In the genomic region with DNA sequence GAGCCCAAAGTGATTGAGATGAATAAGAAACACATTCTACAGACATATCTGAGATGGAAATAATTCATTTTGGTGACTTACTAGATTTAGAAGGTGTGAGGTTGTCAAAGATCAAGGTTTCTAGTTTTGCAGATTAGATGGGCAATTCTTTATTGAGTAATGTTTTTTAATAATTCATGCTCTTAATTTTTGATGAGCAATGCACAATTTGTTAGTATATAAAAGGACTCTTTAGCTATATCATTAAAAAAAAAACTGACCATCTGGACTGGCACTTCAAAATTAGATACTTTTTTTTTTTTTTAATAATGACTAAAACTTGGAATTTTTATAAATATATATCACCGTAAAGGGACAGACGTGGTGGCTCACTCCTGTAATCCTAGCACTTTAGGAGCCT, we compare ENCODE assay signal across 28 cellular contexts.
"Had no signal": no experiment of that assay in that cellular context is flagged by ENCODE, and none has a peak within 500 bp of the region (broad histone marks: within the 10 kb centered on the region; RNA-seq: fewer than 3 reads in every experiment).

No MANE protein-coding gene starts in this region.

- H3K36me3 ChIP-seq: neural progenitor cell, ovary, spleen, suprapubic skin, tibial artery, transverse colon, upper lobe of right lung, uterus had no signal

- H3K4me3 ChIP-seq: neural progenitor cell, ovary, psoas muscle, skin epidermis, smooth muscle cell, spleen, suprapubic skin, testis, tibial artery, transverse colon, upper lobe of right lung, uterus had no signal

- H3K9me3 ChIP-seq: ovary, psoas muscle, suprapubic skin, testis, tibial artery, transverse colon, uterus had no signal

- H2AFZ ChIP-seq: neural progenitor cell, parathyroid adenoma had no signal

- H3K4me2 ChIP-seq: neural progenitor cell, smooth muscle cell had no signal

- H3K4me1 ChIP-seq: neural progenitor cell, parathyroid adenoma, psoas muscle, spleen, suprapubic skin, testis, tibial artery, transverse colon, upper lobe of right lung, uterus had no signal

- H3K27ac ChIP-seq: neural progenitor cell, ovary, parathyroid adenoma, psoas muscle, skin epidermis, spleen, suprapubic skin, testis, tibial artery, transverse colon, upper lobe of right lung, uterus had no signal

- DNase-seq: natural killer cell; occipital lobe; ovary; posterior cingulate gyrus; psoas muscle; right cardiac atrium; spleen; stimulated activated CD4-positive, alpha-beta T cell treated with anti-CD3 and anti-CD28 coated beads, Interleukin-12 subunit alpha, Interleukin-12 subunit beta, amount 100 ng/mL, for 4 hours; stimulated activated CD4-positive, alpha-beta T cell treated with anti-CD3 and anti-CD28 coated beads, Interleukin-1b, Interleukin-23, amount 100 ng/mL, for 48 hours; stimulated activated CD4-positive, alpha-beta T cell treated with anti-CD3 and anti-CD28 coated beads, Interleukin-4, amount 100 ng/mL, for 1 hour; stimulated activated CD4-positive, alpha-beta T cell treated with anti-CD3 and anti-CD28 coated beads, Interleukin-4, amount 100 ng/mL, for 4 hours; stimulated activated CD8-positive, alpha-beta memory T cell treated with anti-CD3 and anti-CD28 coated beads, Interleukin-4, amount 100 ng/mL, for 48 hours; stimulated activated naive CD4-positive, alpha-beta T cell; stimulated activated naive CD8-positive, alpha-beta T cell treated with anti-CD3 and anti-CD28 coated beads, Interleukin-15, amount 100 ng/mL, for 72 hours; stimulated activated naive CD8-positive, alpha-beta T cell treated with anti-CD3 and anti-CD28 coated beads, Interleukin-15, Interleukin-2, amounts not matched to agents 100 U/mL and 50 U/mL, for 24 hours; substantia nigra; testis; tibial artery; transverse colon; upper lobe of right lung; uterus had no signal

- H3K27me3 ChIP-seq: neural progenitor cell, ovary, spleen, suprapubic skin, testis, tibial artery, transverse colon, upper lobe of right lung, uterus had no signal

- ATAC-seq: natural killer cell; psoas muscle; right cardiac atrium; sciatic nerve; stimulated activated memory B cell treated with anti-CD40 and anti-IgM and Interleukin-4, amounts not matched to agents 10 μg/mL and 1 μg/mL and 100 μg/mL, for 72 hours; stimulated activated naive CD8-positive, alpha-beta T cell treated with anti-CD3 and anti-CD28 coated beads, Interleukin-15, amount 100 ng/mL, for 72 hours; stimulated activated naive CD8-positive, alpha-beta T cell treated with anti-CD3 and anti-CD28 coated beads, Interleukin-15, Interleukin-2, amounts not matched to agents 100 U/mL and 50 U/mL, for 24 hours; upper lobe of right lung had no signal

- H3K9ac ChIP-seq: neural progenitor cell, parathyroid adenoma had no signal
